Comparison of ENCODE assay signal across 9 cellular contexts in genomic region chr5:95962785-95963184, GRCh38. TPM values are rescaled to one million over a fixed set of nuclear protein-coding genes. Genes with fewer than 3 reads are reported as not detected.
DNase-seq lines count a peak whose midpoint lies in the region; ATAC-seq and TF ChIP-seq lines count a peak whose summit lies in the region.
"Had no signal": no experiment of that assay in that cellular context is flagged by ENCODE, and none has a peak within 500 bp of the region (broad histone marks: within the 10 kb centered on the region; RNA-seq: fewer than 3 reads in every experiment).

No MANE protein-coding gene starts in this region.

- POLR2A ChIA-PET in HCT116 (lab: Charles Lee) = interaction anchor here (3.2 kb wide), 1 partner anchor 116 kb away, joined by 8 read pairs; no protein-coding TSS in a partner anchor
- POLR2A ChIA-PET in SK-N-SH (lab: Yijun Ruan, JAX) = interaction anchor here (0.6 kb wide), 1 partner anchor 15 kb away, joined by 3 read pairs; no protein-coding TSS in a partner anchor

- RAD21 ChIA-PET in HCT116 (lab: Charles Lee; ENCODE audit: low non-redundant PET in 1 of 2, low total read pairs in 2 of 2, uncharacterized antibody in 2 of 2, unreplicated experiment in 2 of 2) = no interaction called here

- H3K4me2 ChIP-seq in HCT116 (ENCODE audit: low read length) (peak overlapping the region; percentile 92), hepatocyte (peak overlapping the region; percentile 70), SK-N-SH (no peak overlapping the region)

- TF ChIP-seq CTCF in HCT116 (IDR thresholded peaks at IDR 0.05 in 2 of 3, conservative IDR thresholded peaks at IDR 0.05 in 1 of 3; ENCODE audit: borderline replicate concordance in 1 of 3, insufficient read depth in 1 of 3, low read depth in 2 of 3, low read length in 2 of 3) (no peak), hepatocyte (IDR thresholded peaks at IDR 0.05; ENCODE audit: poor library complexity) (no peak), SK-N-SH (IDR thresholded peaks at IDR 0.05) (no peak)

- no TSS peak for BruUV-seq in HCT116 (replicated peaks; lab: Mats Ljungman, UMichigan)

- H4K20me1 ChIP-seq in HCT116 (ENCODE audit: insufficient read depth) = no peaks in the 10 kb centered on the region
- peaks cover 32% of the 10 kb centered on the region for H4K20me1 ChIP-seq in hepatocyte (ENCODE audit: insufficient read depth, poor library complexity, severe bottlenecking)
- peaks cover 22% of the 10 kb centered on the region for H4K20me1 ChIP-seq in SK-N-SH (ENCODE audit: insufficient read depth)

- DNase-seq in HCT116 (ENCODE audit: low read depth, low spot score) = no peak
- DNase-seq in activated CD4-positive, alpha-beta T cell treated with anti-CD3 and anti-CD28 coated beads, Interleukin-2, amount 10 ng/mL, durations not matched to agents 24 days and 14 days = peak; percentile 69
- DNase-seq in hepatocyte (ENCODE audit: low spot score) = peak; percentile 28
- DNase-seq in stimulated activated CD8-positive, alpha-beta memory T cell treated with anti-CD3 and anti-CD28 coated beads, Interleukin-4, amount 100 ng/mL, for 48 hours = peak; percentile 37
- no peak for DNase-seq in activated CD4-positive, CD25-positive, alpha-beta regulatory T cell treated with anti-CD3 and anti-CD28 coated beads, Interleukin-2, amount 50 U/mL, for 72 hours
- DNase-seq in SK-N-SH = no peak
- DNase-seq: SHP77 treated with DMSO at 0.1 percent for 48 hours had no signal

- H3K36me3 Mint-ChIP-seq in activated CD4-positive, alpha-beta T cell treated with anti-CD3 and anti-CD28 coated beads, Interleukin-2, amount 10 ng/mL, durations not matched to agents 24 days and 14 days (ENCODE audit: low read depth) = peaks cover 32% of the 10 kb centered on the region

- 60% methylated on average over 6 of the region's 6 CpGs for WGBS in hepatocyte (ENCODE audit: low lambda C conversion rate, missing lambda C conversion rate)
- 85% methylated on average over 6 of the region's 6 CpGs for WGBS in SK-N-SH (ENCODE audit: low lambda C conversion rate)

- H3K27me3 ChIP-seq in HCT116 (ENCODE audit: insufficient read depth, low read length) (no peaks in the 10 kb centered on the region), hepatocyte (no peaks in the 10 kb centered on the region), SK-N-SH (ENCODE audit: insufficient read depth) (no peaks in the 10 kb centered on the region)

- H3K9me2 ChIP-seq in HCT116 (ENCODE audit: insufficient read depth) (no peaks in the 10 kb centered on the region), hepatocyte (replicated peaks; ENCODE audit: insufficient read depth) (no peaks in the 10 kb centered on the region), SK-N-SH (no peaks in the 10 kb centered on the region)

- H3K9ac ChIP-seq in HCT116 (ENCODE audit: low read length) = peak overlapping the region; percentile 85; the same call in 1 of the 2 replicates
- H3K9ac ChIP-seq in SK-N-SH = no peak overlapping the region

- H3K9me3 ChIP-seq in HCT116 (ENCODE audit: control insufficient read depth in 1 of 2, insufficient read depth in 1 of 2, low read depth in 1 of 2, low read length in 2 of 2) (no peaks in the 10 kb centered on the region), hepatocyte (ENCODE audit: low read depth) (no peaks in the 10 kb centered on the region), SK-N-SH (no peaks in the 10 kb centered on the region)

- H3K9me3 Mint-ChIP-seq in activated CD4-positive, alpha-beta T cell treated with anti-CD3 and anti-CD28 coated beads, Interleukin-2, amount 10 ng/mL, durations not matched to agents 24 days and 14 days = peaks cover 3% of the 10 kb centered on the region

- intact Hi-C loops in HCT116 (cut with micrococcal nuclease) = loop anchor here (5.0 kb wide), 2 partner anchors 115 to 215 kb away; no protein-coding TSS in a partner anchor
- intact Hi-C loops in activated CD4-positive, alpha-beta T cell treated with anti-CD3 and anti-CD28 coated beads, Interleukin-2, amount 10 ng/mL, durations not matched to agents 24 days and 14 days (cut with micrococcal nuclease) = loop anchor here (1.0 to 10.0 kb wide), 9 partner anchors 92 to 1220 kb away; partner anchors contain the start of genes LNPEP and RIOK2

- no peak for TF ChIP-seq EP300 in SK-N-SH (IDR thresholded peaks at IDR 0.05; ENCODE audit: borderline replicate concordance in 1 of 2, low read depth in 1 of 2, low read length in 1 of 2)

- H3K4me3 ChIP-seq in HCT116 (replicated peaks in 1 of 2; ENCODE audit: low read depth in 1 of 2, low read length in 2 of 2) = peak overlapping the region; percentile 83 to 84
- no peak overlapping the region for H3K4me3 ChIP-seq in hepatocyte
- no peak overlapping the region for H3K4me3 ChIP-seq in SK-N-SH (ENCODE audit: low read depth in 2 of 2, low read length in 1 of 2)

- peak overlapping the region; percentile 98 for H3K4me3 Mint-ChIP-seq in activated CD4-positive, alpha-beta T cell treated with anti-CD3 and anti-CD28 coated beads, Interleukin-2, amount 10 ng/mL, durations not matched to agents 24 days and 14 days

- H3K4me1 Mint-ChIP-seq in activated CD4-positive, alpha-beta T cell treated with anti-CD3 and anti-CD28 coated beads, Interleukin-2, amount 10 ng/mL, durations not matched to agents 24 days and 14 days = peaks cover 42% of the 10 kb centered on the region

- peaks cover 10% of the 10 kb centered on the region for H3F3A ChIP-seq in SK-N-SH (replicated peaks; ENCODE audit: insufficient read depth)

- TF ChIP-seq RAD21 in HCT116 (IDR thresholded peaks at IDR 0.05; ENCODE audit: low read depth) (no peak), SK-N-SH (IDR thresholded peaks at IDR 0.05; ENCODE audit: low read length) (no peak)

- TF ChIP-seq POLR2A in HCT116 (IDR thresholded peaks at IDR 0.05; ENCODE audit: borderline replicate concordance, extremely low read depth, insufficient read depth, insufficient read length) = no peak

- H3K27ac ChIP-seq in HCT116 (ENCODE audit: low read depth, low read length) = peak overlapping the region; percentile 40; the same call in 1 of the 2 replicates
- H3K27ac ChIP-seq in hepatocyte = peak overlapping the region; percentile 90
- peak overlapping the region in 1 of 2 experiments; percentile 84; a peak in 1 of 4 replicates for H3K27ac ChIP-seq in SK-N-SH (ENCODE audit: low read depth in 2 of 2, low read length in 1 of 2)

- H3K79me2 ChIP-seq in HCT116 (ENCODE audit: insufficient read depth, low read length) (peaks cover 29% of the 10 kb centered on the region), hepatocyte (peaks cover 33% of the 10 kb centered on the region), SK-N-SH (ENCODE audit: insufficient read depth) (peaks cover 39% of the 10 kb centered on the region)

- ATAC-seq in HCT116 = no peak
- no peak for ATAC-seq in GM19397 (IDR thresholded peaks at IDR 0.05; ENCODE audit: unreplicated experiment)
- no peak for ATAC-seq in HG03175 (IDR thresholded peaks at IDR 0.05; ENCODE audit: unreplicated experiment)

- H3K27ac Mint-ChIP-seq in activated CD4-positive, alpha-beta T cell treated with anti-CD3 and anti-CD28 coated beads, Interleukin-2, amount 10 ng/mL, durations not matched to agents 24 days and 14 days = peak overlapping the region; percentile 99

- CTCF ChIA-PET in HCT116 (lab: Charles Lee) = no interaction called here
- CTCF ChIA-PET in SK-N-SH (lab: Yijun Ruan, JAX) = interaction anchor here (0.8 to 1.6 kb wide), 4 partner anchors 20 to 374 kb away, joined by 3 to 7 read pairs (median 3); no protein-coding TSS in a partner anchor

- H3K4me1 ChIP-seq in HCT116 (ENCODE audit: control insufficient read depth in 1 of 2, insufficient read depth in 2 of 2, low read length in 2 of 2) = peaks cover 21 to 48% of the 10 kb centered on the region in 2 experiments
- H3K4me1 ChIP-seq in hepatocyte (ENCODE audit: insufficient read depth) = no peaks in the 10 kb centered on the region
- H3K4me1 ChIP-seq in SK-N-SH (ENCODE audit: control insufficient read depth in 1 of 2, insufficient read depth in 2 of 2, low read depth in 1 of 2, low read length in 1 of 2) = peaks cover 0 to 19% of the 10 kb centered on the region in 2 experiments; a peak in 2 of 4 replicates

- H2AFZ ChIP-seq in HCT116 (ENCODE audit: low read depth, low read length, poor library complexity, severe bottlenecking) = peak overlapping the region; percentile 85
- H2AFZ ChIP-seq in hepatocyte = peak overlapping the region; percentile 13
- H2AFZ ChIP-seq in SK-N-SH (ENCODE audit: low read depth) = no peak overlapping the region

- no peaks in the 10 kb centered on the region for H3K27me3 Mint-ChIP-seq in activated CD4-positive, alpha-beta T cell treated with anti-CD3 and anti-CD28 coated beads, Interleukin-2, amount 10 ng/mL, durations not matched to agents 24 days and 14 days

- H3K36me3 ChIP-seq in HCT116 (ENCODE audit: control insufficient read depth in 1 of 2, insufficient read depth in 2 of 2, low read length in 2 of 2) (no peaks in the 10 kb centered on the region), hepatocyte (replicated peaks; ENCODE audit: insufficient read depth, low read depth) (no peaks in the 10 kb centered on the region), SK-N-SH (replicated peaks in 1 of 2; ENCODE audit: control insufficient read depth in 1 of 2, insufficient read depth in 2 of 2, low read length in 1 of 2) (no peaks in the 10 kb centered on the region)

TF ChIP-seq in HCT116, 20 proteins besides CTCF, POLR2A, EP300 and RAD21 (continues in another document):
- TF ChIP-seq ZFX (IDR thresholded peaks at IDR 0.05) = no peak
- no peak for TF ChIP-seq CBX3 (IDR thresholded peaks at IDR 0.05; ENCODE audit: low read depth)

TF ChIP-seq in SK-N-SH, 30 proteins besides CTCF, POLR2A, EP300 and RAD21 (continues in another document):
- TF ChIP-seq TEAD4 (IDR thresholded peaks at IDR 0.05; ENCODE audit: borderline replicate concordance, insufficient read depth) (no peak), YY1 (IDR thresholded peaks at IDR 0.05; ENCODE audit: low read depth) (no peak), TAF1 (IDR thresholded peaks at IDR 0.05; ENCODE audit: borderline replicate concordance, low read depth, low read length) (no peak), IRF3 (IDR thresholded peaks at IDR 0.05; ENCODE audit: low read depth, low read length) (no peak)

RNA-seq across cellular contexts. Expression of gene ELL2, which starts 1.1 kb away (rescaled TPM):
- total RNA-seq in HCT116 (2021; ENCODE audit: unreplicated experiment) (29.8 TPM), hepatocyte (51.1 and 56.0 TPM in 2 replicates)
- 11.8 and 11.9 TPM in 2 replicates for polyA plus RNA-seq in HCT116 (2012)
- 103 and 111 TPM in 2 replicates for total RNA-seq in activated CD4-positive, alpha-beta T cell treated with anti-CD3 and anti-CD28 coated beads, Interleukin-2, amount 10 ng/mL, durations not matched to agents 24 days and 14 days
- polyA plus RNA-seq in hepatocyte (31.9 and 34.6 TPM in 2 replicates), SK-N-SH (2012; rRNA removed) (18.4 and 27.4 TPM in 2 replicates)
- polyA plus RNA-seq in SK-N-SH (2012; cell fraction: cytosol; rRNA removed) = 22.3 and 24.9 TPM in 2 replicates
- polyA plus RNA-seq in SK-N-SH (2012; cell fraction: nucleus; rRNA removed) = 25.1 and 49.5 TPM in 2 replicates

Comparison
In these comparisons a context has a peak if more than half of its experiments do, and no peak if none do; other contexts are left out.
1. DNase-seq: peak in activated CD4-positive, alpha-beta T cell treated with anti-CD3 and anti-CD28 coated beads, Interleukin-2, amount 10 ng/mL, durations not matched to agents 24 days and 14 days (single experiment), hepatocyte (single experiment) and stimulated activated CD8-positive, alpha-beta memory T cell treated with anti-CD3 and anti-CD28 coated beads, Interleukin-4, amount 100 ng/mL, for 48 hours (single experiment); none in HCT116 (single experiment), activated CD4-positive, CD25-positive, alpha-beta regulatory T cell treated with anti-CD3 and anti-CD28 coated beads, Interleukin-2, amount 50 U/mL, for 72 hours (single experiment) and SK-N-SH (single experiment).
2. H3K4me3 ChIP-seq: peak in HCT116 (2 of 2); none in hepatocyte (single experiment) and SK-N-SH (0 of 2).